1 cellular context compared by ENCODE assay signal in genomic region chr15:89500397-89501270, GRCh38.
TF ChIP-seq lines count a peak whose summit lies in the region.

No MANE protein-coding gene starts in this region.

TF ChIP-seq in GM23338, 12 proteins besides CTCF, POLR2A, EP300 and RAD21 (continued from another document):
- TF ChIP-seq EZH2 (IDR thresholded peaks at IDR 0.05; ENCODE audit: low read depth, unreplicated experiment) (no peak), EZH2phosphoT487 (IDR thresholded peaks at IDR 0.05; ENCODE audit: unreplicated experiment) (no peak), ZNF462 (CRISPR knock-in tag; IDR thresholded peaks at IDR 0.05) (no peak), POLR2AphosphoS5 (IDR thresholded peaks at IDR 0.05; ENCODE audit: low read depth) (no peak), ZNF114 (CRISPR knock-in tag; IDR thresholded peaks at IDR 0.05) (no peak), CREB1 (CRISPR knock-in tag; IDR thresholded peaks at IDR 0.05; ENCODE audit: low read depth) (no peak), REST (IDR thresholded peaks at IDR 0.05; ENCODE audit: unreplicated experiment) (no peak), STAT1 (IDR thresholded peaks at IDR 0.05; ENCODE audit: unreplicated experiment) (no peak)
